In the genomic region with DNA sequence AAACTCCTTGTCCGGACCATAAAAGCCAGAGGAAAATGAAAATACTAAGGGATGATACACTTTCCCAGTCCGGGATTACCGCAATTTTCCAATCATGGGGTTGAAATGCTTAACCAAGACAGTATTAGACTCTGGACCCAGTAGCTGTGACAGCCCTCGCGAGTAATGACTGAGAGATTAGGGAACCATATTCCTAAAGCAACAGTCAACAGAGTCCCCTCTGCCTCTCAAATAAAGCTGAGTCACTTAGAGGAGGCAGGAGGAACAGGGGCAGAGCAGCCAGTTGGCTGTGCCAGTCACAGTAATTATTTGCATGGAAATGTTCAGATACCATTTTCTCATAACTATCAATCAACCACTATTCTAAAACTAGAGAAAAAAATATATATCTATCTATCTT, we compare ENCODE assay signal across 17 cellular contexts. TPM values are rescaled to one million over a fixed set of nuclear protein-coding genes. Genes with fewer than 3 reads are reported as not detected.
A peak's percentile ranks its signal among the peaks of the same experiment; 100 is the strongest.
DNase-seq lines count a peak whose midpoint lies in the region; ATAC-seq and TF ChIP-seq lines count a peak whose summit lies in the region.
"Had no signal": no experiment of that assay in that cellular context is flagged by ENCODE, and none has a peak within 500 bp of the region (broad histone marks: within the 10 kb centered on the region; RNA-seq: fewer than 3 reads in every experiment).

No MANE protein-coding gene starts in this region.

- TF ChIP-seq CTCF in hepatocyte (IDR thresholded peaks at IDR 0.05; ENCODE audit: poor library complexity) = no peak

- H3K36me3 ChIP-seq in hepatocyte (replicated peaks; ENCODE audit: insufficient read depth, low read depth) = peaks cover 3% of the 10 kb centered on the region

- no peak for DNase-seq in activated naive CD8-positive, alpha-beta T cell treated with anti-CD3 and anti-CD28 coated beads for 36 hours
- DNase-seq in MV-4-11 (lab: John Stamatoyannopoulos, UW) = peak; percentile 7
- peak; percentile 64 for DNase-seq in hepatocyte (ENCODE audit: low spot score)
- no peak for DNase-seq in G401 (ENCODE audit: low spot score)
- DNase-seq in left ventricle myocardium superior = no peak
- DNase-seq: CD4-positive, alpha-beta memory T cell; H7; Karpas-422; NCI-H1436 treated with DMSO at 0.1 percent for 48 hours; NCI-H2227 treated with DMSO at 0.1 percent for 48 hours; NCI-H526 treated with DMSO at 0.1 percent for 48 hours; NK-92 treated with Interleukin-12 subunit alpha and Interleukin-12 subunit beta, amount 100 ng/mL, for 24 hours; PC-3; SK-N-SH had no signal

- H3K4me2 ChIP-seq in hepatocyte = peak overlapping the region; percentile 53
- H3K4me2 ChIP-seq: SK-N-SH had no signal

- no peaks in the 10 kb centered on the region for H3K27me3 Mint-ChIP-seq in activated naive CD8-positive, alpha-beta T cell
- no peaks in the 10 kb centered on the region for H3K27me3 Mint-ChIP-seq in activated naive CD8-positive, alpha-beta T cell treated with anti-CD3 and anti-CD28 coated beads for 36 hours
- H3K27me3 Mint-ChIP-seq: B cell; CD4-positive, alpha-beta memory T cell had no signal

- no peaks in the 10 kb centered on the region for H3K4me1 Mint-ChIP-seq in activated naive CD8-positive, alpha-beta T cell (ENCODE audit: low read depth)
- no peaks in the 10 kb centered on the region for H3K4me1 Mint-ChIP-seq in activated naive CD8-positive, alpha-beta T cell treated with anti-CD3 and anti-CD28 coated beads for 36 hours
- H3K4me1 Mint-ChIP-seq: B cell had no signal

- in situ Hi-C loops in G401 (cut with HindIII; ENCODE audit: low sequenced_read_pairs) = no loop called here

- H3K9me2 ChIP-seq in hepatocyte (replicated peaks; ENCODE audit: insufficient read depth) = no peaks in the 10 kb centered on the region
- H3K9me2 ChIP-seq: SK-N-SH had no signal

- H3K27me3 ChIP-seq in hepatocyte = no peaks in the 10 kb centered on the region

- H3K79me2 ChIP-seq in hepatocyte = no peaks in the 10 kb centered on the region

- ATAC-seq in left ventricle myocardium superior (no peak), HG03571 (IDR thresholded peaks at IDR 0.05; ENCODE audit: unreplicated experiment) (no peak)
- ATAC-seq: PC-3 had no signal

- intact Hi-C loops in left ventricle myocardium superior (cut with micrococcal nuclease) = no loop called here

- no peak overlapping the region for H2AFZ ChIP-seq in hepatocyte

- peaks cover 12% of the 10 kb centered on the region for H3K36me3 Mint-ChIP-seq in activated naive CD8-positive, alpha-beta T cell
- H3K36me3 Mint-ChIP-seq in activated naive CD8-positive, alpha-beta T cell treated with anti-CD3 and anti-CD28 coated beads for 36 hours = peaks cover 19% of the 10 kb centered on the region

- WGBS in hepatocyte (ENCODE audit: low lambda C conversion rate, missing lambda C conversion rate) = 73% methylated on average over 5 of the region's 5 CpGs

- H3K27ac Mint-ChIP-seq in activated naive CD8-positive, alpha-beta T cell = peak overlapping the region; percentile 46
- H3K27ac Mint-ChIP-seq in activated naive CD8-positive, alpha-beta T cell treated with anti-CD3 and anti-CD28 coated beads for 36 hours = no peak overlapping the region
- H3K27ac Mint-ChIP-seq: B cell had no signal

- no peak overlapping the region for H3K4me3 ChIP-seq in hepatocyte

- H4K20me1 ChIP-seq in hepatocyte (ENCODE audit: insufficient read depth, poor library complexity, severe bottlenecking) = no peaks in the 10 kb centered on the region

- no peak overlapping the region for H3K4me3 Mint-ChIP-seq in activated naive CD8-positive, alpha-beta T cell
- H3K4me3 Mint-ChIP-seq in activated naive CD8-positive, alpha-beta T cell treated with anti-CD3 and anti-CD28 coated beads for 36 hours = no peak overlapping the region
- H3K4me3 Mint-ChIP-seq: B cell; CD4-positive, alpha-beta memory T cell had no signal

- H3K4me1 ChIP-seq in hepatocyte (ENCODE audit: insufficient read depth) = no peaks in the 10 kb centered on the region

- H3K9me3 ChIP-seq in hepatocyte (ENCODE audit: low read depth) = no peaks in the 10 kb centered on the region
- H3K9me3 ChIP-seq: SK-N-SH had no signal

- H3K27ac ChIP-seq in hepatocyte = peak overlapping the region; percentile 85

- no peaks in the 10 kb centered on the region for H3K9me3 Mint-ChIP-seq in activated naive CD8-positive, alpha-beta T cell (ENCODE audit: low read depth)
- H3K9me3 Mint-ChIP-seq in activated naive CD8-positive, alpha-beta T cell treated with anti-CD3 and anti-CD28 coated beads for 36 hours = no peaks in the 10 kb centered on the region
- H3K9me3 Mint-ChIP-seq: CD4-positive, alpha-beta memory T cell had no signal

RNA-seq across cellular contexts. Expression of a gene that starts 34.9 kb away (rescaled TPM):
- 10 to 100 TPM; 12.5 to 14.6 TPM for total RNA-seq in activated naive CD8-positive, alpha-beta T cell treated with anti-CD3 and anti-CD28 coated beads for 36 hours
- total RNA-seq in hepatocyte = 4.3 and 7.0 TPM in 2 replicates
- 2.8 and 3.1 TPM in 2 replicates for polyA plus RNA-seq in hepatocyte
- total RNA-seq in G401 (2014; rRNA removed; shearing (Covaris generic)) = 3.1 and 3.8 TPM in 2 replicates
- total RNA-seq in left ventricle myocardium superior = 6.0 TPM

RNA-seq across cellular contexts. Expression of a gene that starts 35.0 kb away (rescaled TPM):
- total RNA-seq in activated naive CD8-positive, alpha-beta T cell treated with anti-CD3 and anti-CD28 coated beads for 36 hours = 10 to 100 TPM; 14.5 to 14.6 TPM
- total RNA-seq in hepatocyte = 24.1 and 25.1 TPM in 2 replicates
- 5.1 and 8.7 TPM in 2 replicates for polyA plus RNA-seq in hepatocyte
- 7.9 and 8.2 TPM in 2 replicates for total RNA-seq in G401 (2014; rRNA removed; shearing (Covaris generic))
- 27.0 TPM for total RNA-seq in left ventricle myocardium superior

RNA-seq across cellular contexts. Expression of a gene that starts 37.6 kb away (rescaled TPM):
- total RNA-seq in activated naive CD8-positive, alpha-beta T cell treated with anti-CD3 and anti-CD28 coated beads for 36 hours = 10 to 100 TPM; 68.7 to 74.8 TPM
- 35.6 and 38.4 TPM in 2 replicates for total RNA-seq in hepatocyte
- polyA plus RNA-seq in hepatocyte = 22.2 and 27.8 TPM in 2 replicates
- total RNA-seq in G401 (2014; rRNA removed; shearing (Covaris generic)) = 6.8 and 19.8 TPM in 2 replicates
- total RNA-seq in left ventricle myocardium superior = 18.2 TPM

Comparison
In these comparisons a context has a peak if more than half of its experiments do, and no peak if none do; other contexts are left out.
1. DNase-seq: peak in MV-4-11 (single experiment) and hepatocyte (single experiment); none in activated naive CD8-positive, alpha-beta T cell treated with anti-CD3 and anti-CD28 coated beads for 36 hours (single experiment), G401 (single experiment) and left ventricle myocardium superior (single experiment).